In the genomic region with DNA sequence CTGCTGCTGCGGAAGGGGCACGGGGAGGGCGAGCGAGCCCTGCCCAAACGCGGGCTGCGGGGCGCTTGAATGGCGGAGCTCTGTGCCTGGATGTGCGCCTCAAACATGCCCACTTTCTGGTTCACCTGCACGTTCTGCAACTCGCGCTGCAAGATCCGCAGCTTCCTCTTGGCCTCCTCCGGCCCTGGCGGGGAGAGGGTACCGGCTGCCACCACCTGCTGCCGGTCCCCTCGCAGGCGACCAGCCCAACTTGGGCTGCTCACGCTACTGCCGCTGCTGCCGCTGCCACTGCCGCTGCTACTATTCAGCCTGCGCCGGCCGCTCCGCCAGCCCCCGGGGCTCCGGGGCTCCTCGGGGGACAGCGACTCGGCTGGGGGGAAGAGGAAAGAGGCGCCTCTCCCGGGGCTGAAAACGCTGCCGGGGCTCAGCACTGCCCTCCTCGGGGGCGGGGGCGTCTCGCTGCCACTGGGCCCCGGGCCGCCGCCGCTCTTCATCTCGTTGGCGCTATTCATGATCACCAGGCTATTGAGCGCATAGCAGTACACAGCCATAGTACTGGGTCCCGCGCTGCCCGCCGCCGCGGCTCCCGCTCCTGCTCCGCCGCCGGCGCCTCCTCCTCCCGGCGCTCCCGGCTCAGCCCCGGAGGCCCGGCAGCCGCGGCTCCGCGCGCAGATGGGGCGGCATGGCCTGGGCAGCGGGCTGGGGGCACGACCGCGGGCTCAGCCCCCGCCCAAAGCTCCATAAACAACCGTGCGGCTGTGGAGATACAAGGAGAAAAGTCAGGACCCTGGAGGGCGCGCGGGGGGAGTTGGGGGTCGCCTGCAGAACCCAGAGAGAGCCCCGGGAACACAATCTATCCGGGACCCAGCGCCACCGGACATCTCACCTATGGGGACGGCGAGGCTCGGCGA, we compare ENCODE assay signal across 8 cellular contexts. TPM values are rescaled to one million over a fixed set of nuclear protein-coding genes. Genes with fewer than 3 reads are reported as not detected.
DNase-seq lines count a peak whose midpoint lies in the region; ATAC-seq and TF ChIP-seq lines count a peak whose summit lies in the region.

No MANE protein-coding gene starts in this region.

- DNase-seq in DMS114 treated with DMSO at 0.1 percent for 48 hours (lab: John Stamatoyannopoulos, UW; ENCODE audit: unreplicated experiment) (peak; percentile 25), MM.1S (peak; percentile 46), activated T-cell treated with anti-CD3 and anti-CD28 coated beads for 48 hours (ENCODE audit: low read depth) (peak; percentile 49), esophagus muscularis mucosa (ENCODE audit: extremely low spot score) (no peak), tibial nerve (ENCODE audit: low spot score in 2 of 2) (no peak), foreskin melanocyte (no peak)

- H2AFZ ChIP-seq in MM.1S (ENCODE audit: low read length) = peak overlapping the region; percentile 55

- peak overlapping the region; percentile 88 for H3K9ac ChIP-seq in MM.1S (ENCODE audit: low read length)
- peak overlapping the region; percentile 91 for H3K9ac ChIP-seq in mucosa of stomach (ENCODE audit: low read length)

- H3K4me3 ChIP-seq in MM.1S (ENCODE audit: low read length) (peak overlapping the region; percentile 95), esophagus muscularis mucosa (peak overlapping the region; percentile 90 to 97 (median 94)), mucosa of stomach (ENCODE audit: low read length) (peak overlapping the region; percentile 77), tibial nerve (peak overlapping the region; percentile 74 to 97 (median 90))

- H3K27me3 ChIP-seq in MM.1S (replicated peaks; ENCODE audit: insufficient read depth, low read length) = no peaks in the 10 kb centered on the region
- H3K27me3 ChIP-seq in esophagus muscularis mucosa = no peaks in the 10 kb centered on the region
- H3K27me3 ChIP-seq in mucosa of stomach (ENCODE audit: control insufficient read depth, insufficient read depth, low read length) = no peaks in the 10 kb centered on the region
- H3K27me3 ChIP-seq in tibial nerve = no peaks in the 10 kb centered on the region

- peak overlapping the region; percentile 71 for H3K4me2 ChIP-seq in MM.1S (ENCODE audit: low read depth, low read length)

- H3K4me1 ChIP-seq in MM.1S (ENCODE audit: low read length) (peaks cover 56% of the 10 kb centered on the region), esophagus muscularis mucosa (peaks cover 37 to 64% (median 62%) of the 10 kb centered on the region in 4 donors), mucosa of stomach (ENCODE audit: control insufficient read depth, insufficient read depth, low read length) (peaks cover 5% of the 10 kb centered on the region), tibial nerve (peaks cover 0 to 60% (median 49%) of the 10 kb centered on the region in 4 donors)

- intact Hi-C loops in esophagus muscularis mucosa (cut with DNase I) = loop anchor here (5.0 kb wide), 2 partner anchors 85 to 105 kb away; no protein-coding TSS in a partner anchor

- WGBS in esophagus muscularis mucosa = 0% methylated on average over 18 of the region's 89 CpGs
- WGBS in tibial nerve, 2 donors = 21 to 60% methylated on average over 15 to 62 of the region's 89 CpGs

- TF ChIP-seq EP300 in esophagus muscularis mucosa (IDR thresholded peaks at IDR 0.05) (no peak), tibial nerve (IDR thresholded peaks at IDR 0.05) (peak in 1 of 2 donors; percentile 27)

- TF ChIP-seq CTCF in MM.1S (IDR thresholded peaks at IDR 0.05; ENCODE audit: low read length) (peak; percentile 11; the same call in 1 of the 2 replicates), esophagus muscularis mucosa (IDR thresholded peaks at IDR 0.05) (peak in 2 of 3 experiments; percentile 16 to 28), tibial nerve (IDR thresholded peaks at IDR 0.05) (peak in 3 of 5 experiments; percentile 9 to 19 (median 17))

- H3K79me2 ChIP-seq in MM.1S (ENCODE audit: low read length) = peaks cover 67% of the 10 kb centered on the region

- H4K20me1 ChIP-seq in MM.1S (ENCODE audit: insufficient read depth, low read length) = peaks cover 15% of the 10 kb centered on the region; the same call in 1 of the 2 replicates

- no peaks in the 10 kb centered on the region for H3K9me3 ChIP-seq in MM.1S (replicated peaks; ENCODE audit: insufficient read depth, low read length)
- H3K9me3 ChIP-seq in esophagus muscularis mucosa = no peaks in the 10 kb centered on the region
- H3K9me3 ChIP-seq in mucosa of stomach (ENCODE audit: control insufficient read depth, low read length) = no peaks in the 10 kb centered on the region
- H3K9me3 ChIP-seq in tibial nerve = no peaks in the 10 kb centered on the region

- no peak for TF ChIP-seq POLR2A in esophagus muscularis mucosa (IDR thresholded peaks at IDR 0.05; ENCODE audit: low read depth)
- peak; percentile 27 to 47 for TF ChIP-seq POLR2A in tibial nerve (IDR thresholded peaks at IDR 0.05)

- 0 out of 2 replicates have a peak, but pooled peaks cover 4% of the 10 kb centered on the region for H3K36me3 ChIP-seq in MM.1S (replicated peaks; ENCODE audit: insufficient read depth, low read length)
- peaks cover 5 to 22% (median 13%) of the 10 kb centered on the region in 4 donors for H3K36me3 ChIP-seq in esophagus muscularis mucosa
- peaks cover 5% of the 10 kb centered on the region for H3K36me3 ChIP-seq in mucosa of stomach (ENCODE audit: control insufficient read depth, insufficient read depth, low read length)
- peaks cover 0 to 19% (median 0%) of the 10 kb centered on the region in 3 donors for H3K36me3 ChIP-seq in tibial nerve

- no peaks in the 10 kb centered on the region for H3K9me2 ChIP-seq in MM.1S (replicated peaks; ENCODE audit: insufficient read depth, low read length)

- ATAC-seq in GM21367 (IDR thresholded peaks at IDR 0.05; ENCODE audit: unreplicated experiment) = peak; percentile 31

- peaks cover 24% of the 10 kb centered on the region for H3F3A ChIP-seq in MM.1S (ENCODE audit: insufficient read depth, low read length)

- H3K27ac ChIP-seq in MM.1S (ENCODE audit: low read length) (peak overlapping the region; percentile 82; the same call in 1 of the 2 replicates), esophagus muscularis mucosa (replicated peaks in 1 of 4) (peak overlapping the region in 3 of 4 donors; percentile 97 to 98 (median 98)), tibial nerve (peak overlapping the region; percentile 92 to 97 (median 94))

RNA-seq across cellular contexts. Expression of a gene that starts 1.9 kb away (rescaled TPM):
- 100 to 1,000 TPM in 2 of 4 donors, 10 to 100 TPM in 2; 71.1 to 156 (median 116) TPM for total RNA-seq in esophagus muscularis mucosa
- total RNA-seq in tibial nerve = 10 to 100 TPM; 49.2 to 82.0 (median 52.7) TPM

Comparison
In these comparisons a context has a peak if more than half of its experiments do, and no peak if none do; other contexts are left out.
1. DNase-seq: peak in DMS114 treated with DMSO at 0.1 percent for 48 hours (single experiment), MM.1S (single experiment) and activated T-cell treated with anti-CD3 and anti-CD28 coated beads for 48 hours (single experiment); none in esophagus muscularis mucosa (single experiment), tibial nerve (0 of 2) and foreskin melanocyte (single experiment).
2. Peak in every context shown above with its lines, with median percentiles within 50 percentile points of each other: H3K27ac ChIP-seq, H3K4me3 ChIP-seq and CTCF ChIP-seq.